22 cellular contexts compared by ENCODE assay signal in genomic region chr6:25476126-25476525, GRCh38.
DNase-seq lines count a peak whose midpoint lies in the region; ATAC-seq and TF ChIP-seq lines count a peak whose summit lies in the region.
"Had no signal": no experiment of that assay in that cellular context is flagged by ENCODE, and none has a peak within 500 bp of the region (broad histone marks: within the 10 kb centered on the region; RNA-seq: fewer than 3 reads in every experiment).

No MANE protein-coding gene starts in this region.

- H3K79me2 ChIP-seq in ACC112 (ENCODE audit: control insufficient read depth, insufficient read depth, low read length, unreplicated experiment): no peaks in the 10 kb centered on the region

- DNase-seq in HS-27A (ENCODE audit: low read depth): peak; percentile 52
- peak; percentile 26 to 73 (median 57) for DNase-seq in adrenal gland
- peak in 1 of 2 donors; percentile 57 for DNase-seq in foreskin keratinocyte
- DNase-seq in NCI-H82 treated with DMSO at 0.1 percent for 48 hours (lab: John Stamatoyannopoulos, UW; ENCODE audit: unreplicated experiment): no peak
- DNase-seq in NK-92 (lab: John Stamatoyannopoulos, UW; ENCODE audit: unreplicated experiment): no peak
- no peak for DNase-seq in epidermal melanocyte (ENCODE audit: insufficient read length, low spot score)
- no peak for DNase-seq in stimulated activated CD4-positive, alpha-beta T cell treated with anti-CD3 and anti-CD28 coated beads, Interleukin-4, amount 100 ng/mL, for 4 hours
- DNase-seq: activated CD4-positive, alpha-beta T cell treated with anti-CD3 and anti-CD28 coated beads for 48 hours; activated CD8-positive, alpha-beta memory T cell treated with anti-CD3 and anti-CD28 coated beads, Interleukin-2, amount 50 U/mL, for 48 hours; activated naive CD4-positive, alpha-beta T cell treated with anti-CD3 and anti-CD28 coated beads, Interleukin-2, amount 10 ng/mL, durations not matched to agents 7 days and 5 days; CD8-positive, alpha-beta memory T cell; DND-41; effector memory CD8-positive, alpha-beta T cell; left colon; midbrain; NCI-H2029 treated with DMSO at 0.1 percent for 48 hours; NCI-H510A; SIG-M5; stimulated activated CD4-positive, alpha-beta T cell treated with anti-CD3 and anti-CD28 coated beads, Interleukin-15, amount 100 ng/mL, for 24 hours; T-helper 9 cell; upper lobe of left lung had no signal

- H3K27me3 ChIP-seq in ACC112 (ENCODE audit: insufficient read depth, low read length) (no peaks in the 10 kb centered on the region), adrenal gland (no peaks in the 10 kb centered on the region), foreskin keratinocyte (no peaks in the 10 kb centered on the region)
- H3K27me3 ChIP-seq: upper lobe of left lung had no signal

- H3K36me3 ChIP-seq in ACC112 (ENCODE audit: insufficient read depth, low read length) (no peaks in the 10 kb centered on the region), adrenal gland (replicated peaks in 1 of 2) (no peaks in the 10 kb centered on the region)

- H3K27ac ChIP-seq in ACC112 (ENCODE audit: low read depth, low read length): peak overlapping the region; percentile 63
- peak overlapping the region in 1 of 5 donors; percentile 52 for H3K27ac ChIP-seq in adrenal gland
- no peak overlapping the region for H3K27ac ChIP-seq in foreskin keratinocyte
- H3K27ac ChIP-seq: upper lobe of left lung had no signal

- TF ChIP-seq CTCF in adrenal gland (IDR thresholded peaks at IDR 0.05): no peak
- TF ChIP-seq CTCF in foreskin keratinocyte (conservative IDR thresholded peaks at IDR 0.05): no peak

- no peaks in the 10 kb centered on the region for H3K9me3 ChIP-seq in adrenal gland (replicated peaks in 1 of 3)
- H3K9me3 ChIP-seq: upper lobe of left lung had no signal

- 39 to 47% (median 43%) methylated on average over 3 of the region's 3 CpGs for WGBS in adrenal gland, 4 donors

- intact Hi-C loops in adrenal gland (cut with DNase I): no loop called here

- H3K4me3 ChIP-seq in ACC112 (ENCODE audit: low read depth, low read length) (no peak overlapping the region), adrenal gland (no peak overlapping the region)
- H3K4me3 ChIP-seq: upper lobe of left lung had no signal

- TF ChIP-seq POLR2A in adrenal gland (IDR thresholded peaks at IDR 0.05): no peak

- no peak overlapping the region for H2AFZ ChIP-seq in ACC112 (ENCODE audit: low read length, unreplicated experiment)

- ATAC-seq in foreskin keratinocyte: peak; percentile 72
- ATAC-seq: effector memory CD8-positive, alpha-beta T cell; left colon had no signal

- peaks cover 20% of the 10 kb centered on the region for H3K4me1 ChIP-seq in ACC112 (ENCODE audit: control insufficient read depth, insufficient read depth, low read length, unreplicated experiment)
- peaks cover 0 to 24% of the 10 kb centered on the region in 2 donors for H3K4me1 ChIP-seq in adrenal gland (replicated peaks in 1 of 2)
- H3K4me1 ChIP-seq in foreskin keratinocyte: peaks cover 6% of the 10 kb centered on the region
- H3K4me1 ChIP-seq: upper lobe of left lung had no signal

Comparison
In these comparisons a context has a peak if more than half of its experiments do, and no peak if none do; other contexts are left out.
1. DNase-seq: peak in HS-27A (single experiment) and adrenal gland (7 of 7); none in NCI-H82 treated with DMSO at 0.1 percent for 48 hours (single experiment), NK-92 (single experiment), epidermal melanocyte (single experiment) and stimulated activated CD4-positive, alpha-beta T cell treated with anti-CD3 and anti-CD28 coated beads, Interleukin-4, amount 100 ng/mL, for 4 hours (0 of 2).